Comparison of ENCODE assay signal across 21 cellular contexts in genomic region chr21:42981862-42982261, GRCh38. TPM values are rescaled to one million over a fixed set of nuclear protein-coding genes. Genes with fewer than 3 reads are reported as not detected.
"Had no signal": no experiment of that assay in that cellular context is flagged by ENCODE, and none has a peak within 500 bp of the region (broad histone marks: within the 10 kb centered on the region; RNA-seq: fewer than 3 reads in every experiment).

No MANE protein-coding gene starts in this region.

- H3K4me3 ChIP-seq: esophagus squamous epithelium, left lung, right lobe of liver, upper lobe of left lung had no signal

- ATAC-seq: activated naive CD8-positive, alpha-beta T cell treated with anti-CD3 and anti-CD28 coated beads, Interleukin-2, amount 50 U/mL, for 24 hours; left lung; stimulated activated naive CD8-positive, alpha-beta T cell treated with anti-CD3 and anti-CD28 coated beads, Interleukin-15, amount 100 ng/mL, for 72 hours had no signal

- H3K27ac Mint-ChIP-seq: activated naive CD4-positive, alpha-beta T cell treated with anti-CD3 and anti-CD28 coated beads for 36 hours; activated naive CD8-positive, alpha-beta T cell treated with anti-CD3 and anti-CD28 coated beads, Interleukin-2, amount 50 U/mL, for 24 hours; activated T-helper 2 cell treated with anti-CD3 and anti-CD28 coated beads, Interferon-gamma antibody, Interleukin-2, Interleukin-4, amounts not matched to agents 10 μg/mL and 5 μg/mL and 100 μg/mL, durations not matched to agents 14 hours and 24 hours and 36 hours; progenitor cell of endocrine pancreas; stimulated activated naive CD8-positive, alpha-beta T cell treated with anti-CD3 and anti-CD28 coated beads, Interleukin-15, amount 100 ng/mL, for 72 hours had no signal

- H3K9me3 ChIP-seq: esophagus squamous epithelium, left lung, right lobe of liver, upper lobe of left lung had no signal

- H3K4me3 Mint-ChIP-seq: activated naive CD4-positive, alpha-beta T cell treated with anti-CD3 and anti-CD28 coated beads for 36 hours; activated naive CD8-positive, alpha-beta T cell treated with anti-CD3 and anti-CD28 coated beads, Interleukin-2, amount 50 U/mL, for 24 hours; nephron; stimulated activated naive CD8-positive, alpha-beta T cell treated with anti-CD3 and anti-CD28 coated beads, Interleukin-15, amount 100 ng/mL, for 72 hours had no signal

- H3K27me3 ChIP-seq: esophagus squamous epithelium, left lung, right lobe of liver, upper lobe of left lung had no signal

- FAIRE-seq: astrocyte, colon, kidney had no signal

- H3K36me3 ChIP-seq: esophagus squamous epithelium, left lung, right lobe of liver had no signal

- H3K27me3 Mint-ChIP-seq: activated naive CD8-positive, alpha-beta T cell treated with anti-CD3 and anti-CD28 coated beads, Interleukin-2, amount 50 U/mL, for 24 hours; progenitor cell of endocrine pancreas; stimulated activated naive CD8-positive, alpha-beta T cell treated with anti-CD3 and anti-CD28 coated beads, Interleukin-15, amount 100 ng/mL, for 72 hours had no signal

- H3K27ac ChIP-seq: esophagus squamous epithelium, left lung, right lobe of liver, upper lobe of left lung had no signal

- DNase-seq: activated CD4-positive, CD25-positive, alpha-beta regulatory T cell treated with anti-CD3 and anti-CD28 coated beads, Interleukin-2, amount 50 U/mL, for 72 hours; activated naive CD4-positive, alpha-beta T cell treated with anti-CD3 and anti-CD28 coated beads for 36 hours; activated naive CD8-positive, alpha-beta T cell treated with anti-CD3 and anti-CD28 coated beads, Interleukin-2, amount 50 U/mL, for 24 hours; esophagus squamous epithelium; hippocampal formation; kidney; left lung; stimulated activated naive CD8-positive, alpha-beta T cell treated with anti-CD3 and anti-CD28 coated beads, Interleukin-15, amount 100 ng/mL, for 72 hours; upper lobe of left lung had no signal

- H3K9me3 Mint-ChIP-seq: activated naive CD4-positive, alpha-beta T cell treated with anti-CD3 and anti-CD28 coated beads for 36 hours; activated naive CD8-positive, alpha-beta T cell treated with anti-CD3 and anti-CD28 coated beads, Interleukin-2, amount 50 U/mL, for 24 hours; activated T-helper 2 cell treated with anti-CD3 and anti-CD28 coated beads, Interferon-gamma antibody, Interleukin-2, Interleukin-4, amounts not matched to agents 10 μg/mL and 5 μg/mL and 100 μg/mL, durations not matched to agents 14 hours and 24 hours and 36 hours; stimulated activated naive CD8-positive, alpha-beta T cell treated with anti-CD3 and anti-CD28 coated beads, Interleukin-15, amount 100 ng/mL, for 72 hours had no signal

RNA-seq across cellular contexts. Expression of gene ERVH48-1, which starts 56.4 kb away (rescaled TPM):
- total RNA-seq: activated CD8-positive, alpha-beta memory T cell treated with anti-CD3 and anti-CD28 coated beads for 36 hours; fibroblast of villous mesenchyme; glomerular endothelial cell; kidney; left lung; mesenteric fat pad; omental fat pad; temporal lobe had no signal
